Comparison of ENCODE assay signal across 18 cellular contexts in genomic region chr9:129172816-129173215, GRCh38. TPM values are rescaled to one million over a fixed set of nuclear protein-coding genes. Genes with fewer than 3 reads are reported as not detected.
A peak's percentile ranks its signal among the peaks of the same experiment; 100 is the strongest.
DNase-seq lines count a peak whose midpoint lies in the region; FAIRE-seq and TF ChIP-seq lines count a peak whose summit lies in the region.
"Had no signal": no experiment of that assay in that cellular context is flagged by ENCODE, and none has a peak within 500 bp of the region (broad histone marks: within the 10 kb centered on the region; RNA-seq: fewer than 3 reads in every experiment).

No MANE protein-coding gene starts in this region.

- no peak overlapping the region for H3K27ac ChIP-seq in CD4-positive, alpha-beta memory T cell (ENCODE audit: low read depth, low read length)

- no peaks in the 10 kb centered on the region for H3K27me3 ChIP-seq in BE2C
- H3K27me3 ChIP-seq in CD4-positive, alpha-beta memory T cell (ENCODE audit: insufficient read depth, low read length) = peaks cover 3% of the 10 kb centered on the region

- H3K9me3 Mint-ChIP-seq in glutamatergic neuron (ENCODE audit: unreplicated experiment) = peaks cover 5% of the 10 kb centered on the region
- peaks cover 0 to 2% (median 0%) of the 10 kb centered on the region in 8 donors for H3K9me3 Mint-ChIP-seq in CD4-positive, alpha-beta memory T cell
- H3K9me3 Mint-ChIP-seq: central memory CD8-positive, alpha-beta T cell; T-helper 2 cell treated with Interferon-gamma antibody and Interleukin-4, amounts not matched to agents 5 μg/mL and 100 μg/mL, for 36 hours had no signal

- H3K27ac Mint-ChIP-seq in glutamatergic neuron (ENCODE audit: unreplicated experiment) = no peak overlapping the region
- no peak overlapping the region for H3K27ac Mint-ChIP-seq in CD4-positive, alpha-beta memory T cell
- H3K27ac Mint-ChIP-seq: T-helper 2 cell treated with Interferon-gamma antibody and Interleukin-4, amounts not matched to agents 5 μg/mL and 100 μg/mL, for 36 hours had no signal

- intact Hi-C loops in CD4-positive, alpha-beta memory T cell (cut with micrococcal nuclease) = loop anchor here (10.0 kb wide), 1 partner anchor 212 kb away; no protein-coding TSS in a partner anchor

- H3K4me1 ChIP-seq in BE2C = peaks cover 3% of the 10 kb centered on the region; the same call in 1 of the 2 replicates
- peaks cover 22% of the 10 kb centered on the region for H3K4me1 ChIP-seq in CD4-positive, alpha-beta memory T cell (ENCODE audit: insufficient read depth, low read length)

- H3K27me3 Mint-ChIP-seq in glutamatergic neuron (ENCODE audit: unreplicated experiment) = peaks cover 11% of the 10 kb centered on the region
- peaks cover 0 to 2% of the 10 kb centered on the region in 2 donors for H3K27me3 Mint-ChIP-seq in CD4-positive, alpha-beta memory T cell

- no peaks in the 10 kb centered on the region for H3K9me3 ChIP-seq in BE2C
- H3K9me3 ChIP-seq in CD4-positive, alpha-beta memory T cell (ENCODE audit: control insufficient read depth in 1 of 2, low read length in 2 of 2) = no peaks in the 10 kb centered on the region

- no peaks in the 10 kb centered on the region for H3K36me3 Mint-ChIP-seq in glutamatergic neuron (ENCODE audit: unreplicated experiment)
- H3K36me3 Mint-ChIP-seq in CD4-positive, alpha-beta memory T cell = no peaks in the 10 kb centered on the region

- DNase-seq in BE2C (peak; percentile 32), SK-N-DZ (ENCODE audit: low spot score) (peak; percentile 30), glutamatergic neuron (peak; percentile 39), putamen (ENCODE audit: low spot score) (peak; percentile 22), HTR-8/SVneo (ENCODE audit: insufficient read length, low spot score) (no peak)
- DNase-seq in activated CD4-positive, CD25-positive, alpha-beta regulatory T cell (lab: John Stamatoyannopoulos, UW) = no peak
- no peak for DNase-seq in effector CD8-positive, alpha-beta T cell (lab: John Stamatoyannopoulos, UW)
- DNase-seq in CD4-positive, alpha-beta memory T cell = no peak
- DNase-seq: activated CD4-positive, alpha-beta T cell treated with anti-CD3 and anti-CD28 coated beads, Interleukin-2, amount 50 U/mL, for 48 hours; activated gamma-delta T cell; DMS53; H7; islet precursor cell; NCI-H1048; NCI-H510A treated with DMSO at 0.1 percent for 48 hours had no signal

- TF ChIP-seq CTCF in BE2C (IDR thresholded peaks at IDR 0.05; ENCODE audit: low read depth, low read length) = no peak
- no peak for TF ChIP-seq CTCF in glutamatergic neuron (IDR thresholded peaks at IDR 0.05; ENCODE audit: partially characterized antibody, unreplicated experiment)

- H3K4me1 Mint-ChIP-seq in glutamatergic neuron (ENCODE audit: low read depth, unreplicated experiment) = peaks cover 26% of the 10 kb centered on the region
- H3K4me1 Mint-ChIP-seq in CD4-positive, alpha-beta memory T cell = peaks cover 8 to 16% (median 12%) of the 10 kb centered on the region in 4 donors

- no peak overlapping the region for H3K4me3 Mint-ChIP-seq in glutamatergic neuron (ENCODE audit: unreplicated experiment)
- H3K4me3 Mint-ChIP-seq in CD4-positive, alpha-beta memory T cell = peak overlapping the region in 2 of 8 donors; percentile 32 to 35

- no peak overlapping the region for H3K4me3 ChIP-seq in BE2C (ENCODE audit: low read depth, low read length)
- H3K4me3 ChIP-seq in CD4-positive, alpha-beta memory T cell (ENCODE audit: low read length in 2 of 2) = no peak overlapping the region
- H3K4me3 ChIP-seq: GM12878 had no signal

- POLR2A ChIA-PET in CD4-positive, alpha-beta memory T cell (lab: Charles Lee; ENCODE audit: partially characterized antibody) = interaction anchor here (0.8 to 6.1 kb wide), 4 partner anchors 32 to 437 kb away, joined by 3 to 85 read pairs (median 24); no protein-coding TSS in a partner anchor

- CTCF ChIA-PET in CD4-positive, alpha-beta memory T cell (lab: Charles Lee; ENCODE audit: partially characterized antibody) = interaction anchor here (0.7 to 7.1 kb wide), 20 partner anchors 11 to 451 kb away, joined by 3 to 96 read pairs (median 6); partner anchors contain the start of gene NTMT1

- FAIRE-seq in HTR-8/SVneo (lab: Jason Lieb, UNC) = no peak
- FAIRE-seq: GM12878 had no signal

- H3K36me3 ChIP-seq in BE2C = no peaks in the 10 kb centered on the region
- no peaks in the 10 kb centered on the region for H3K36me3 ChIP-seq in CD4-positive, alpha-beta memory T cell (ENCODE audit: insufficient read depth, low read length)

RNA-seq across cellular contexts. Expression of gene IER5L, which starts 5.2 kb away (rescaled TPM):
- polyA plus RNA-seq in BE2C (2012; ENCODE audit: insufficient read depth, insufficient read length, low read depth) = 38.6 TPM
- polyA plus RNA-seq in SK-N-DZ (2014; cell fraction: cytosol; rRNA removed) = 9.9 and 14.8 TPM in 2 replicates
- 9.8 and 11.9 TPM in 2 replicates for polyA plus RNA-seq in SK-N-DZ (2014; cell fraction: nucleus; rRNA removed)
- total RNA-seq in glutamatergic neuron (ENCODE audit: unreplicated experiment) = 36.0 TPM
- total RNA-seq in CD4-positive, alpha-beta memory T cell = 1 to 10 TPM; 3.1 to 3.6 TPM
- polyA plus RNA-seq in CD4-positive, alpha-beta memory T cell = under 1 TPM; 0.07 to 0.08 TPM

Comparison
In these comparisons a context has a peak if more than half of its experiments do, and no peak if none do; other contexts are left out.
1. DNase-seq: peak in BE2C (single experiment), SK-N-DZ (single experiment), glutamatergic neuron (single experiment) and putamen (single experiment); none in HTR-8/SVneo (single experiment), activated CD4-positive, CD25-positive, alpha-beta regulatory T cell (0 of 4), effector CD8-positive, alpha-beta T cell (single experiment) and CD4-positive, alpha-beta memory T cell (0 of 5).